In genomic region chr20:36975085-36975829, GRCh38 we compare ENCODE assay signal across 11 cellular contexts. TPM values are rescaled to one million over a fixed set of nuclear protein-coding genes. Genes with fewer than 3 reads are reported as not detected.
A peak's percentile ranks its signal among the peaks of the same experiment; 100 is the strongest.
DNase-seq lines count a peak whose midpoint lies in the region; ATAC-seq, FAIRE-seq and TF ChIP-seq lines count a peak whose summit lies in the region.
"Had no signal": no experiment of that assay in that cellular context is flagged by ENCODE, and none has a peak within 500 bp of the region (broad histone marks: within the 10 kb centered on the region; RNA-seq: fewer than 3 reads in every experiment).

No MANE protein-coding gene starts in this region.

- TF ChIP-seq POLR2A in HepG2 (IDR thresholded peaks at IDR 0.05; ENCODE audit: insufficient read depth in 1 of 2, low read depth in 2 of 2, low read length in 2 of 2) = no peak
- TF ChIP-seq POLR2A in right lobe of liver (IDR thresholded peaks at IDR 0.05) = no peak
- no peak for TF ChIP-seq POLR2A in transverse colon (IDR thresholded peaks at IDR 0.05)
- no peak for TF ChIP-seq POLR2A in GM12892 (IDR thresholded peaks at IDR 0.05; ENCODE audit: low read depth, low read length)

- no peak for TF ChIP-seq RAD21 in HepG2 (CRISPR knock-in tag; IDR thresholded peaks at IDR 0.05)

- BruUV-seq in HepG2 (replicated peaks; lab: Mats Ljungman, UMichigan) = no TSS peak

- no peaks in the 10 kb centered on the region for H3K36me3 Mint-ChIP-seq in activated CD4-positive, alpha-beta memory T cell treated with anti-CD3 and anti-CD28 coated beads for 36 hours
- peaks cover 13% of the 10 kb centered on the region for H3K36me3 Mint-ChIP-seq in effector memory CD8-positive, alpha-beta T cell (ENCODE audit: insufficient read depth)

- peak overlapping the region; percentile 19 for H3K27ac Mint-ChIP-seq in activated CD4-positive, alpha-beta memory T cell treated with anti-CD3 and anti-CD28 coated beads for 36 hours
- H3K27ac Mint-ChIP-seq in effector memory CD8-positive, alpha-beta T cell = peak overlapping the region; percentile 30 to 86

- no peaks in the 10 kb centered on the region for H3K36me3 ChIP-seq in HepG2 (replicated peaks in 1 of 2; ENCODE audit: control insufficient read depth in 1 of 2, insufficient read depth in 2 of 2, low read length in 2 of 2)
- H3K36me3 ChIP-seq in right lobe of liver = no peaks in the 10 kb centered on the region
- H3K36me3 ChIP-seq in transverse colon = no peaks in the 10 kb centered on the region
- H3K36me3 ChIP-seq: tibial nerve had no signal

- CTCF ChIA-PET in HepG2 (lab: Yijun Ruan, JAX; ENCODE audit: low intra/inter-chr PET ratio, low total read pairs) = no interaction called here
- CTCF ChIA-PET in activated CD4-positive, alpha-beta memory T cell treated with anti-CD3 and anti-CD28 coated beads for 36 hours (lab: Charles Lee) = interaction anchor here (0.5 kb wide), 1 partner anchor 16 kb away, joined by 3 read pairs; no protein-coding TSS in a partner anchor

- TF ChIP-seq CTCF in HepG2 (CRISPR knock-in tag; IDR thresholded peaks at IDR 0.05) (no peak), right lobe of liver (IDR thresholded peaks at IDR 0.05) (no peak), transverse colon (IDR thresholded peaks at IDR 0.05) (no peak)

- no peak for ATAC-seq in HepG2
- no peak for ATAC-seq in right lobe of liver
- ATAC-seq in effector memory CD8-positive, alpha-beta T cell (replicated peaks) = peak; percentile 97
- no peak for ATAC-seq in HG02798 (IDR thresholded peaks at IDR 0.05; ENCODE audit: poor library complexity, unreplicated experiment)
- ATAC-seq: Panc1 had no signal

- H3K9me3 ChIP-seq in HepG2 (ENCODE audit: low read length) (no peaks in the 10 kb centered on the region), right lobe of liver (no peaks in the 10 kb centered on the region), transverse colon (no peaks in the 10 kb centered on the region)
- H3K9me3 ChIP-seq: tibial nerve had no signal

- H3K4me1 ChIP-seq in HepG2 (ENCODE audit: insufficient read depth, low read length) = peaks cover 10% of the 10 kb centered on the region
- H3K4me1 ChIP-seq in right lobe of liver = no peaks in the 10 kb centered on the region
- H3K4me1 ChIP-seq in transverse colon = peaks cover 0 to 18% (median 5%) of the 10 kb centered on the region in 4 donors

- FAIRE-seq in HepG2 (lab: Jason Lieb, UNC) (no peak), GM12892 (lab: Jason Lieb, UNC) (no peak)

- no peak overlapping the region for H3K9ac ChIP-seq in HepG2 (ENCODE audit: insufficient read depth, low read depth, low read length)

- H4K20me1 ChIP-seq in HepG2 (ENCODE audit: insufficient read depth, low read length) = no peaks in the 10 kb centered on the region

- intact Hi-C loops in HepG2 (cut with micrococcal nuclease; ENCODE audit: unreplicated experiment) = no loop called here
- intact Hi-C loops in right lobe of liver (cut with DNase I) = no loop called here
- intact Hi-C loops in activated CD4-positive, alpha-beta memory T cell treated with anti-CD3 and anti-CD28 coated beads for 36 hours (cut with micrococcal nuclease) = loop anchor here (1.0 to 2.0 kb wide), 2 partner anchors 25 to 40 kb away; no protein-coding TSS in a partner anchor
- intact Hi-C loops in transverse colon (cut with DNase I; ENCODE audit: low total_unique reads) = no loop called here

- no peaks in the 10 kb centered on the region for H3K79me2 ChIP-seq in HepG2 (ENCODE audit: insufficient read depth, low read length)

- peaks cover 37% of the 10 kb centered on the region for H3K4me1 Mint-ChIP-seq in activated CD4-positive, alpha-beta memory T cell treated with anti-CD3 and anti-CD28 coated beads for 36 hours (ENCODE audit: low read depth)
- peaks cover 12 to 13% of the 10 kb centered on the region in 2 donors for H3K4me1 Mint-ChIP-seq in effector memory CD8-positive, alpha-beta T cell (ENCODE audit: low read depth in 2 of 2)

- H3K27ac ChIP-seq in HepG2 (ENCODE audit: extremely low read length, insufficient read depth, low read length) = no peak overlapping the region
- no peak overlapping the region for H3K27ac ChIP-seq in right lobe of liver
- H3K27ac ChIP-seq in transverse colon = peak overlapping the region in 3 of 4 donors; percentile 25 to 48 (median 47)
- H3K27ac ChIP-seq: tibial nerve had no signal

- H3K4me3 ChIP-seq in HepG2 (replicated peaks in 1 of 3; ENCODE audit: insufficient read depth in 1 of 3, low read depth in 2 of 3, low read length in 3 of 3) = no peak overlapping the region
- H3K4me3 ChIP-seq in right lobe of liver = no peak overlapping the region
- no peak overlapping the region for H3K4me3 ChIP-seq in transverse colon
- H3K4me3 ChIP-seq: tibial nerve had no signal

- TF ChIP-seq EP300 in HepG2 (IDR thresholded peaks at IDR 0.05; ENCODE audit: low read depth in 2 of 2, low read length in 2 of 2) (no peak), HepG2 (CRISPR knock-in tag; IDR thresholded peaks at IDR 0.05; ENCODE audit: borderline replicate concordance) (no peak), transverse colon (IDR thresholded peaks at IDR 0.05; ENCODE audit: low read depth) (no peak)

- no peaks in the 10 kb centered on the region for H3K27me3 Mint-ChIP-seq in activated CD4-positive, alpha-beta memory T cell treated with anti-CD3 and anti-CD28 coated beads for 36 hours
- H3K27me3 Mint-ChIP-seq in effector memory CD8-positive, alpha-beta T cell = no peaks in the 10 kb centered on the region

- no peak overlapping the region for H2AFZ ChIP-seq in HepG2 (ENCODE audit: low read length)

- in situ Hi-C loops in HepG2 (cut with HindIII; ENCODE audit: extremely low pct_ligation_motif_present, low pct_unique_long_range_greater_than_20kb) = no loop called here
- in situ Hi-C loops in transverse colon (cut with MboI; ENCODE audit: low pct_ligation_motif_present in 1 of 4, low pct_unique_long_range_greater_than_20kb in 1 of 4, low sequenced_read_pairs in 3 of 4) = no loop called here

- no peaks in the 10 kb centered on the region for H3K9me3 Mint-ChIP-seq in activated CD4-positive, alpha-beta memory T cell treated with anti-CD3 and anti-CD28 coated beads for 36 hours
- H3K9me3 Mint-ChIP-seq in effector memory CD8-positive, alpha-beta T cell = no peaks in the 10 kb centered on the region

- 17% methylated on average over 3 of the region's 3 CpGs for WGBS in HepG2 (ENCODE audit: low lambda C conversion rate)
- WGBS in right lobe of liver (ENCODE audit: insufficient coverage, low coverage, low lambda C conversion rate, missing lambda C conversion rate) = 42% methylated on average over 3 of the region's 3 CpGs
- WGBS in transverse colon (ENCODE audit: low coverage in 1 of 2), 2 donors = 17 to 19% methylated on average over 2 to 3 of the region's 3 CpGs

- H3K4me2 ChIP-seq in HepG2 (ENCODE audit: low read depth, low read length) = no peak overlapping the region; the same call in 1 of the 2 replicates

- no peak for DNase-seq in HepG2 (ENCODE audit: low spot score)
- no peak for DNase-seq in right lobe of liver
- DNase-seq in activated CD4-positive, alpha-beta memory T cell treated with anti-CD3 and anti-CD28 coated beads for 36 hours = peak; percentile 71
- DNase-seq in effector memory CD8-positive, alpha-beta T cell = peak; percentile 37 to 46 (median 41)
- DNase-seq in transverse colon = peak; percentile 33
- no peak for DNase-seq in NCI-H524 (lab: John Stamatoyannopoulos, UW)
- DNase-seq in GM12892 (ENCODE audit: insufficient read length) = no peak
- DNase-seq: NCI-H2029 treated with DMSO at 0.1 percent for 48 hours had no signal

- H3K27me3 ChIP-seq in HepG2 (ENCODE audit: control insufficient read depth in 1 of 2, insufficient read depth in 2 of 2, low read length in 2 of 2) (no peaks in the 10 kb centered on the region), right lobe of liver (no peaks in the 10 kb centered on the region), transverse colon (no peaks in the 10 kb centered on the region)
- H3K27me3 ChIP-seq: tibial nerve had no signal

- POLR2A ChIA-PET in HepG2 (lab: Yijun Ruan, JAX) = no interaction called here
- POLR2A ChIA-PET in activated CD4-positive, alpha-beta memory T cell treated with anti-CD3 and anti-CD28 coated beads for 36 hours (lab: Charles Lee) = no interaction called here

- no peak overlapping the region for H3K4me3 Mint-ChIP-seq in activated CD4-positive, alpha-beta memory T cell treated with anti-CD3 and anti-CD28 coated beads for 36 hours
- H3K4me3 Mint-ChIP-seq in effector memory CD8-positive, alpha-beta T cell = peak overlapping the region; percentile 19 to 37

TF ChIP-seq in HepG2, 621 proteins besides CTCF, POLR2A, EP300 and RAD21 (continues in another document):
- 0 out of 2 replicates have a peak, but pooled peaks have one; percentile 44 for TF ChIP-seq BCL6 (CRISPR knock-in tag; IDR thresholded peaks at IDR 0.05)
- no peak for TF ChIP-seq ZNF557 (CRISPR knock-in tag; IDR thresholded peaks at IDR 0.05)

RNA-seq across cellular contexts. Expression of gene SAMHD1, which starts 23.7 kb away (rescaled TPM):
- 43.5 and 57.7 TPM in 2 replicates for total RNA-seq in HepG2 (2016; rRNA removed; fragmentation: Illumina TruSeq; extraction: Trizol)
- 5.2 and 6.2 TPM in 2 replicates for total RNA-seq in HepG2 (2016; cell fraction: cytosol; rRNA removed; fragmentation: Illumina TruSeq; extraction: Trizol; ENCODE audit: low read depth)
- 41.4 and 56.8 TPM in 2 replicates for total RNA-seq in HepG2 (2016; cell fraction: insoluble cytoplasmic fraction; rRNA removed; fragmentation: Illumina TruSeq; extraction: Trizol)
- total RNA-seq in HepG2 (2016; cell fraction: membrane; rRNA removed; fragmentation: Illumina TruSeq; extraction: Trizol) = 13.7 and 15.1 TPM in 2 replicates
- 37.8 and 40.5 TPM in 2 replicates for total RNA-seq in HepG2 (2016; cell fraction: nucleus; rRNA removed; fragmentation: Illumina TruSeq; extraction: Trizol)
- 13.2 and 16.9 TPM in 2 replicates for polyA plus RNA-seq in HepG2 (2011; rRNA removed)
- 7.9 and 11.7 TPM in 2 replicates for polyA plus RNA-seq in HepG2 (2011; cell fraction: cytosol; rRNA removed)
- polyA plus RNA-seq in HepG2 (2011; cell fraction: nucleus; rRNA removed) = 7.0 and 9.0 TPM in 2 replicates
- 15.7 and 17.1 TPM in 2 replicates for polyA plus RNA-seq in HepG2 (2012)
- polyA plus RNA-seq in HepG2 (2016; cell fraction: cytosol; fragmentation: Illumina TruSeq; extraction: Trizol; ENCODE audit: low read depth) = 3.2 and 3.7 TPM in 2 replicates
- 44.6 and 50.6 TPM in 2 replicates for polyA plus RNA-seq in HepG2 (2016; cell fraction: insoluble cytoplasmic fraction; fragmentation: Illumina TruSeq; extraction: Trizol; ENCODE audit: low read depth)
- 9.0 and 11.0 TPM in 2 replicates for polyA plus RNA-seq in HepG2 (2016; cell fraction: membrane; fragmentation: Illumina TruSeq; extraction: Trizol; ENCODE audit: low read depth)
- 34.9 and 36.6 TPM in 2 replicates for polyA plus RNA-seq in HepG2 (2016; cell fraction: nucleus; fragmentation: Illumina TruSeq; extraction: Trizol; ENCODE audit: insufficient read depth, low read depth)
- polyA minus RNA-seq in HepG2 (2011; rRNA and poly(A)+ RNA removed; ENCODE audit: low replicate concordance) = 27.0 and 42.7 TPM in 2 replicates
- 17.3 and 22.0 TPM in 2 replicates for polyA minus RNA-seq in HepG2 (2011; cell fraction: cytosol; rRNA and poly(A)+ RNA removed)
- 42.0 and 50.0 TPM in 2 replicates for polyA minus RNA-seq in HepG2 (2011; cell fraction: nucleus; rRNA and poly(A)+ RNA removed)
- 10 to 100 TPM; 22.6 to 40.5 (median 30.7) TPM for total RNA-seq in right lobe of liver
- 10 to 100 TPM; 50.4 to 57.7 TPM for total RNA-seq in activated CD4-positive, alpha-beta memory T cell treated with anti-CD3 and anti-CD28 coated beads for 36 hours
- 10 to 100 TPM; 40.6 to 96.9 (median 70.6) TPM for total RNA-seq in transverse colon
- polyA plus RNA-seq in GM12892 (2012; ENCODE audit: missing spikeins) = 11.6 TPM

Comparison
In these comparisons a context has a peak if more than half of its experiments do, and no peak if none do; other contexts are left out.
1. DNase-seq: peak in activated CD4-positive, alpha-beta memory T cell treated with anti-CD3 and anti-CD28 coated beads for 36 hours (single experiment), effector memory CD8-positive, alpha-beta T cell (3 of 3) and transverse colon (single experiment); none in HepG2 (single experiment), right lobe of liver (0 of 3), NCI-H524 (0 of 2) and GM12892 (single experiment).
2. H3K27ac ChIP-seq: peak in transverse colon (3 of 4); none in HepG2 (single experiment) and right lobe of liver (0 of 3).